1 cellular context compared by ENCODE assay signal in genomic region chr5:180591249-180591887, GRCh38.
TF ChIP-seq lines count a peak whose summit lies in the region.

Gene SCGB3A1, minus strand, starts transcription at chr5:180591499. Its CDS starts 37 bp downstream, at chr5:180591462.

TF ChIP-seq in A549, 52 proteins besides CTCF, POLR2A, EP300 and RAD21 (continued from another document):
- TF ChIP-seq NFE2L2 (conservative IDR thresholded peaks at IDR 0.05; ENCODE audit: low read length) (no peak), NPAS2 (CRISPR knock-in tag; IDR thresholded peaks at IDR 0.05; ENCODE audit: borderline replicate concordance) (no peak), ELK1 (IDR thresholded peaks at IDR 0.05; ENCODE audit: low read depth, low read length) (no peak), HOXA7 (CRISPR knock-in tag; IDR thresholded peaks at IDR 0.05) (no peak), FOSB (CRISPR knock-in tag; IDR thresholded peaks at IDR 0.05) (no peak), BCL3 (IDR thresholded peaks at IDR 0.05) (no peak)
